In the genomic region with DNA sequence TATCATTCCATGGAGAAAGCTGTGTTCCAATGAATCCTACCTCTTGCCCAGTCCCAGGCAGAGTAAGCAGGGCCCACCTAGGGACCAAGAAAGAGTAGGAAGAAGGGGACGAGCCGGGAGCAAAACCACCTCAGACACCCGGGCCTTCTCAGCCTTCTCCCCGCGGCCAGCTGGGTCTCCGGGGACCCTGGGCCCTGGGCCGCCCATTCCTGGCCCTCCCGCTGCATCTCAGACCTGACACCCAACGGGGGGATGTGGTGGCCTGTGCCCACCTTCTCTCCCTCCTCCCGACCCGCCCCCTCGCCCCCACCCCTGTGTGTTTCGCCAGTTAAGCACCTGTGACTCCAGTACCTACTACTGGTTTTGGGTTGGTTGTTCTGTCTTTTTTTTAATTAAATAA, we compare ENCODE assay signal across 7 cellular contexts. TPM values are rescaled to one million over a fixed set of nuclear protein-coding genes. Genes with fewer than 3 reads are reported as not detected.
"Had no signal": no experiment of that assay in that cellular context is flagged by ENCODE, and none has a peak within 500 bp of the region (broad histone marks: within the 10 kb centered on the region; RNA-seq: fewer than 3 reads in every experiment).

No MANE protein-coding gene starts in this region.

- H3K4me3 Mint-ChIP-seq: GM23338, H9 had no signal

- H3K4me2 ChIP-seq: GM23338 had no signal

- H2AFZ ChIP-seq: GM23338 had no signal

- H3K4me1 Mint-ChIP-seq: GM23338, H9 had no signal

- H3K9me3 Mint-ChIP-seq: GM23338 had no signal

- H3K4me3 ChIP-seq: GM23338, K562 had no signal

- DNase-seq: H9, HCEC 1CT, IMR-90 had no signal

- ATAC-seq: GM23338, K562 had no signal

- H3K27ac Mint-ChIP-seq: GM23338 had no signal

RNA-seq across cellular contexts. Expression of a gene that starts 11.4 kb away (rescaled TPM):
- total RNA-seq: GM23338, H1, H9, HT-29, IMR-90, K562 had no signal
